ENCODE assay signal across 1 cellular context in genomic region chr9:5633243-5633642, GRCh38.
TF ChIP-seq lines count a peak whose summit lies in the region.

No MANE protein-coding gene starts in this region.

TF ChIP-seq in GM23338, 12 proteins besides CTCF, POLR2A, EP300 and RAD21 (continued from another document):
- TF ChIP-seq, protein P1, sequence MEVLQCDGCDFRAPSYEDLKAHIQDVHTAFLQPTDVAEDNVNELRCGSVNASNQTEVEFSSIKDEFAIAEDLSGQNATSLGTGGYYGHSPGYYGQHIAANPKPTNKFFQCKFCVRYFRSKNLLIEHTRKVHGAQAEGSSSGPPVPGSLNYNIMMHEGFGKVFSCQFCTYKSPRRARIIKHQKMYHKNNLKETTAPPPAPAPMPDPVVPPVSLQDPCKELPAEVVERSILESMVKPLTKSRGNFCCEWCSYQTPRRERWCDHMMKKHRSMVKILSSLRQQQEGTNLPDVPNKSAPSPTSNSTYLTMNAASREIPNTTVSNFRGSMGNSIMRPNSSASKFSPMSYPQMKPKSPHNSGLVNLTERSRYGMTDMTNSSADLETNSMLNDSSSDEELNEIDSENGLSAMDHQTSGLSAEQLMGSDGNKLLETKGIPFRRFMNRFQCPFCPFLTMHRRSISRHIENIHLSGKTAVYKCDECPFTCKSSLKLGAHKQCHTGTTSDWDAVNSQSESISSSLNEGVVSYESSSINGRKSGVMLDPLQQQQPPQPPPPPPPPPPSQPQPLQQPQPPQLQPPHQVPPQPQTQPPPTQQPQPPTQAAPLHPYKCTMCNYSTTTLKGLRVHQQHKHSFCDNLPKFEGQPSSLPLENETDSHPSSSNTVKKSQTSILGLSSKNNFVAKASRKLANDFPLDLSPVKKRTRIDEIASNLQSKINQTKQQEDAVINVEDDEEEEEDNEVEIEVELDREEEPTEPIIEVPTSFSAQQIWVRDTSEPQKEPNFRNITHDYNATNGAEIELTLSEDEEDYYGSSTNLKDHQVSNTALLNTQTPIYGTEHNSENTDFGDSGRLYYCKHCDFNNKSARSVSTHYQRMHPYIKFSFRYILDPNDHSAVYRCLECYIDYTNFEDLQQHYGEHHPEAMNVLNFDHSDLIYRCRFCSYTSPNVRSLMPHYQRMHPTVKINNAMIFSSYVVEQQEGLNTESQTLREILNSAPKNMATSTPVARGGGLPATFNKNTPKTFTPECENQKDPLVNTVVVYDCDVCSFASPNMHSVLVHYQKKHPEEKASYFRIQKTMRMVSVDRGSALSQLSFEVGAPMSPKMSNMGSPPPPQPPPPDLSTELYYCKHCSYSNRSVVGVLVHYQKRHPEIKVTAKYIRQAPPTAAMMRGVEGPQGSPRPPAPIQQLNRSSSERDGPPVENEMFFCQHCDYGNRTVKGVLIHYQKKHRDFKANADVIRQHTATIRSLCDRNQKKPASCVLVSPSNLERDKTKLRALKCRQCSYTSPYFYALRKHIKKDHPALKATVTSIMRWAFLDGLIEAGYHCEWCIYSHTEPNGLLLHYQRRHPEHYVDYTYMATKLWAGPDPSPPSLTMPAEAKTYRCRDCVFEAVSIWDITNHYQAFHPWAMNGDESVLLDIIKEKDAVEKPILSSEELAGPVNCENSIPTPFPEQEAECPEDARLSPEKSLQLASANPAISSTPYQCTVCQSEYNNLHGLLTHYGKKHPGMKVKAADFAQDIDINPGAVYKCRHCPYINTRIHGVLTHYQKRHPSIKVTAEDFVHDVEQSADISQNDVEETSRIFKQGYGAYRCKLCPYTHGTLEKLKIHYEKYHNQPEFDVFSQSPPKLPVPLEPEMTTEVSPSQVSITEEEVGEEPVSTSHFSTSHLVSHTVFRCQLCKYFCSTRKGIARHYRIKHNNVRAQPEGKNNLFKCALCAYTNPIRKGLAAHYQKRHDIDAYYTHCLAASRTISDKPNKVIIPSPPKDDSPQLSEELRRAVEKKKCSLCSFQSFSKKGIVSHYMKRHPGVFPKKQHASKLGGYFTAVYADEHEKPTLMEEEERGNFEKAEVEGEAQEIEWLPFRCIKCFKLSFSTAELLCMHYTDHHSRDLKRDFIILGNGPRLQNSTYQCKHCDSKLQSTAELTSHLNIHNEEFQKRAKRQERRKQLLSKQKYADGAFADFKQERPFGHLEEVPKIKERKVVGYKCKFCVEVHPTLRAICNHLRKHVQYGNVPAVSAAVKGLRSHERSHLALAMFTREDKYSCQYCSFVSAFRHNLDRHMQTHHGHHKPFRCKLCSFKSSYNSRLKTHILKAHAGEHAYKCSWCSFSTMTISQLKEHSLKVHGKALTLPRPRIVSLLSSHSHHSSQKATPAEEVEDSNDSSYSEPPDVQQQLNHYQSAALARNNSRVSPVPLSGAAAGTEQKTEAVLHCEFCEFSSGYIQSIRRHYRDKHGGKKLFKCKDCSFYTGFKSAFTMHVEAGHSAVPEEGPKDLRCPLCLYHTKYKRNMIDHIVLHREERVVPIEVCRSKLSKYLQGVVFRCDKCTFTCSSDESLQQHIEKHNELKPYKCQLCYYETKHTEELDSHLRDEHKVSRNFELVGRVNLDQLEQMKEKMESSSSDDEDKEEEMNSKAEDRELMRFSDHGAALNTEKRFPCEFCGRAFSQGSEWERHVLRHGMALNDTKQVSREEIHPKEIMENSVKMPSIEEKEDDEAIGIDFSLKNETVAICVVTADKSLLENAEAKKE (CRISPR knock-in tag; IDR thresholded peaks at IDR 0.05) = no peak
- TF ChIP-seq EZH2 (IDR thresholded peaks at IDR 0.05; ENCODE audit: low read depth, unreplicated experiment) (no peak), ZNF114 (CRISPR knock-in tag; IDR thresholded peaks at IDR 0.05) (no peak), CREB1 (CRISPR knock-in tag; IDR thresholded peaks at IDR 0.05; ENCODE audit: low read depth) (no peak), ZNF331 (CRISPR knock-in tag; IDR thresholded peaks at IDR 0.05; ENCODE audit: low read depth) (no peak)
- TF ChIP-seq, protein P2, sequence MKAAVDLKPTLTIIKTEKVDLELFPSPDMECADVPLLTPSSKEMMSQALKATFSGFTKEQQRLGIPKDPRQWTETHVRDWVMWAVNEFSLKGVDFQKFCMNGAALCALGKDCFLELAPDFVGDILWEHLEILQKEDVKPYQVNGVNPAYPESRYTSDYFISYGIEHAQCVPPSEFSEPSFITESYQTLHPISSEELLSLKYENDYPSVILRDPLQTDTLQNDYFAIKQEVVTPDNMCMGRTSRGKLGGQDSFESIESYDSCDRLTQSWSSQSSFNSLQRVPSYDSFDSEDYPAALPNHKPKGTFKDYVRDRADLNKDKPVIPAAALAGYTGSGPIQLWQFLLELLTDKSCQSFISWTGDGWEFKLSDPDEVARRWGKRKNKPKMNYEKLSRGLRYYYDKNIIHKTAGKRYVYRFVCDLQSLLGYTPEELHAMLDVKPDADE (IDR thresholded peaks at IDR 0.05) = no peak
- TF ChIP-seq, protein P3, sequence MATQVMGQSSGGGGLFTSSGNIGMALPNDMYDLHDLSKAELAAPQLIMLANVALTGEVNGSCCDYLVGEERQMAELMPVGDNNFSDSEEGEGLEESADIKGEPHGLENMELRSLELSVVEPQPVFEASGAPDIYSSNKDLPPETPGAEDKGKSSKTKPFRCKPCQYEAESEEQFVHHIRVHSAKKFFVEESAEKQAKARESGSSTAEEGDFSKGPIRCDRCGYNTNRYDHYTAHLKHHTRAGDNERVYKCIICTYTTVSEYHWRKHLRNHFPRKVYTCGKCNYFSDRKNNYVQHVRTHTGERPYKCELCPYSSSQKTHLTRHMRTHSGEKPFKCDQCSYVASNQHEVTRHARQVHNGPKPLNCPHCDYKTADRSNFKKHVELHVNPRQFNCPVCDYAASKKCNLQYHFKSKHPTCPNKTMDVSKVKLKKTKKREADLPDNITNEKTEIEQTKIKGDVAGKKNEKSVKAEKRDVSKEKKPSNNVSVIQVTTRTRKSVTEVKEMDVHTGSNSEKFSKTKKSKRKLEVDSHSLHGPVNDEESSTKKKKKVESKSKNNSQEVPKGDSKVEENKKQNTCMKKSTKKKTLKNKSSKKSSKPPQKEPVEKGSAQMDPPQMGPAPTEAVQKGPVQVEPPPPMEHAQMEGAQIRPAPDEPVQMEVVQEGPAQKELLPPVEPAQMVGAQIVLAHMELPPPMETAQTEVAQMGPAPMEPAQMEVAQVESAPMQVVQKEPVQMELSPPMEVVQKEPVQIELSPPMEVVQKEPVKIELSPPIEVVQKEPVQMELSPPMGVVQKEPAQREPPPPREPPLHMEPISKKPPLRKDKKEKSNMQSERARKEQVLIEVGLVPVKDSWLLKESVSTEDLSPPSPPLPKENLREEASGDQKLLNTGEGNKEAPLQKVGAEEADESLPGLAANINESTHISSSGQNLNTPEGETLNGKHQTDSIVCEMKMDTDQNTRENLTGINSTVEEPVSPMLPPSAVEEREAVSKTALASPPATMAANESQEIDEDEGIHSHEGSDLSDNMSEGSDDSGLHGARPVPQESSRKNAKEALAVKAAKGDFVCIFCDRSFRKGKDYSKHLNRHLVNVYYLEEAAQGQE (IDR thresholded peaks at IDR 0.05; ENCODE audit: unreplicated experiment) = no peak
